ENCODE assay signal across 9 cellular contexts in genomic region chr7:93890041-93890463, GRCh38. TPM values are rescaled to one million over a fixed set of nuclear protein-coding genes. Genes with fewer than 3 reads are reported as not detected.
DNase-seq lines count a peak whose midpoint lies in the region; ATAC-seq and TF ChIP-seq lines count a peak whose summit lies in the region.
"Had no signal": no experiment of that assay in that cellular context is flagged by ENCODE, and none has a peak within 500 bp of the region (broad histone marks: within the 10 kb centered on the region; RNA-seq: fewer than 3 reads in every experiment).

No MANE protein-coding gene starts in this region.

- no peaks in the 10 kb centered on the region for H3K79me2 ChIP-seq in PC-9 (ENCODE audit: low read depth)

- H3K9me3 Mint-ChIP-seq in naive thymus-derived CD4-positive, alpha-beta T cell: peaks cover 0 to 8% (median 0%) of the 10 kb centered on the region in 11 donors

- H3F3A ChIP-seq in PC-9 (ENCODE audit: insufficient read depth, low read depth): no peaks in the 10 kb centered on the region

- H3K9me3 ChIP-seq in PC-9 (ENCODE audit: insufficient read depth, low read depth): no peaks in the 10 kb centered on the region
- H3K9me3 ChIP-seq in naive thymus-derived CD4-positive, alpha-beta T cell (ENCODE audit: control insufficient read depth in 2 of 3, low read length in 3 of 3): no peaks in the 10 kb centered on the region

- peaks cover 54 to 66% (median 59%) of the 10 kb centered on the region in 5 donors for H3K27me3 Mint-ChIP-seq in naive thymus-derived CD4-positive, alpha-beta T cell

- no peaks in the 10 kb centered on the region for H4K20me1 ChIP-seq in PC-9 (ENCODE audit: insufficient read depth)

- H3K27ac ChIP-seq in PC-9 (peak overlapping the region; percentile 68), epithelial cell of prostate (peak overlapping the region; percentile 68), substantia nigra (ENCODE audit: low read depth, low read length, poor library complexity, severe bottlenecking) (no peak overlapping the region)
- H3K27ac ChIP-seq in naive thymus-derived CD4-positive, alpha-beta T cell (ENCODE audit: low read depth, low read length): no peak overlapping the region
- H3K27ac ChIP-seq: 22Rv1 had no signal

- BruUV-seq in PC-9 (replicated peaks; lab: Mats Ljungman, UMichigan): no TSS peak

- H3K4me3 ChIP-seq in PC-9: peak overlapping the region; percentile 91
- no peak overlapping the region for H3K4me3 ChIP-seq in naive thymus-derived CD4-positive, alpha-beta T cell (ENCODE audit: low read length)

- peak; percentile 52 for DNase-seq in DMS 273 (lab: John Stamatoyannopoulos, UW; ENCODE audit: unreplicated experiment)
- no peak for DNase-seq in DMS 273 treated with DMSO at 0.1 percent for 48 hours (lab: John Stamatoyannopoulos, UW)
- peak; percentile 48 for DNase-seq in HEK293T (ENCODE audit: extremely low spot score)
- DNase-seq in PC-9: peak; percentile 56 to 63
- DNase-seq in epithelial cell of prostate (ENCODE audit: low read depth, low spot score): peak; percentile 33
- DNase-seq in naive thymus-derived CD4-positive, alpha-beta T cell: peak in 1 of 9 donors; percentile 20
- DNase-seq in SKM-1 (lab: John Stamatoyannopoulos, UW; ENCODE audit: unreplicated experiment): no peak
- no peak for DNase-seq in substantia nigra (lab: John Stamatoyannopoulos, UW)

- peak; percentile 8; the same call in 1 of the 2 replicates for TF ChIP-seq CTCF in PC-9 (conservative IDR thresholded peaks at IDR 0.05)

- H3K4me1 Mint-ChIP-seq in naive thymus-derived CD4-positive, alpha-beta T cell: peaks cover 8 to 13% (median 10%) of the 10 kb centered on the region in 7 donors

- POLR2A ChIA-PET in HEK293T (lab: Yijun Ruan, JAX): no interaction called here
- POLR2A ChIA-PET in PC-9 (lab: Charles Lee; ENCODE audit: unreplicated experiment): interaction anchor here (0.5 to 0.7 kb wide), 2 partner anchors 94 to 393 kb away, joined by 3 to 4 read pairs; no protein-coding TSS in a partner anchor
- POLR2A ChIA-PET in naive thymus-derived CD4-positive, alpha-beta T cell (lab: Charles Lee): no interaction called here

- H3K4me1 ChIP-seq in PC-9 (replicated peaks; ENCODE audit: insufficient read depth): peaks cover 17% of the 10 kb centered on the region
- H3K4me1 ChIP-seq in naive thymus-derived CD4-positive, alpha-beta T cell (ENCODE audit: control insufficient read depth in 2 of 2, insufficient read depth in 2 of 2, low read length in 2 of 2): no peaks in the 10 kb centered on the region

- H3K27ac Mint-ChIP-seq in naive thymus-derived CD4-positive, alpha-beta T cell: no peak overlapping the region

- no peaks in the 10 kb centered on the region for H3K36me3 Mint-ChIP-seq in naive thymus-derived CD4-positive, alpha-beta T cell

- H3K4me3 Mint-ChIP-seq in naive thymus-derived CD4-positive, alpha-beta T cell: peak overlapping the region in 8 of 10 donors; percentile 43 to 77 (median 66)

- no peaks in the 10 kb centered on the region for H3K27me3 ChIP-seq in PC-9 (ENCODE audit: insufficient read depth, low read depth)
- H3K27me3 ChIP-seq in naive thymus-derived CD4-positive, alpha-beta T cell (ENCODE audit: control insufficient read depth in 2 of 2, insufficient read depth in 2 of 2, low read length in 2 of 2): peaks cover 0 to 4% of the 10 kb centered on the region in 2 donors

- H3K36me3 ChIP-seq in PC-9 (ENCODE audit: low read depth): 0 out of 2 replicates have a peak, but pooled peaks cover 7% of the 10 kb centered on the region
- H3K36me3 ChIP-seq in naive thymus-derived CD4-positive, alpha-beta T cell (ENCODE audit: control insufficient read depth in 2 of 3, insufficient read depth in 3 of 3, low read length in 3 of 3): no peaks in the 10 kb centered on the region

- H3K9me2 ChIP-seq in PC-9 (ENCODE audit: insufficient read depth): no peaks in the 10 kb centered on the region

- peak overlapping the region; percentile 84 for H3K4me2 ChIP-seq in PC-9

- ATAC-seq in naive thymus-derived CD4-positive, alpha-beta T cell: no peak

- intact Hi-C loops in PC-9 (cut with micrococcal nuclease; ENCODE audit: unreplicated experiment): loop anchor here (1.0 to 10.0 kb wide), 6 partner anchors 24 to 507 kb away; partner anchors contain the start of gene BET1
- intact Hi-C loops in naive thymus-derived CD4-positive, alpha-beta T cell (cut with micrococcal nuclease): no loop called here

- CTCF ChIA-PET in HEK293T (lab: Yijun Ruan, JAX): interaction anchor here (0.6 to 1.1 kb wide), 3 partner anchors 356 to 1348 kb away, joined by 3 read pairs; no protein-coding TSS in a partner anchor
- CTCF ChIA-PET in PC-9 (lab: Charles Lee): interaction anchor here (0.6 to 1.1 kb wide), 2 partner anchors 27 to 105 kb away, joined by 3 to 8 read pairs; no protein-coding TSS in a partner anchor
- CTCF ChIA-PET in naive thymus-derived CD4-positive, alpha-beta T cell (lab: Charles Lee): no interaction called here

- peak overlapping the region; percentile 92 for H2AFZ ChIP-seq in PC-9

TF ChIP-seq in HEK293T, 16 proteins besides CTCF, POLR2A, EP300 and RAD21:
- TF ChIP-seq SP1 (IDR thresholded peaks at IDR 0.05) (no peak), ELF4 (IDR thresholded peaks at IDR 0.05) (no peak), FOXA1 (IDR thresholded peaks at IDR 0.05) (no peak), FOXK2 (IDR thresholded peaks at IDR 0.05) (no peak), L3MBTL2 (conservative IDR thresholded peaks at IDR 0.05) (peak; percentile 54), LEF1 (IDR thresholded peaks at IDR 0.05; ENCODE audit: borderline replicate concordance) (no peak)

RNA-seq across cellular contexts. Expression of gene TFPI2, which starts 0.5 kb away (rescaled TPM):
- total RNA-seq in PC-9 (2021): 67.3 and 86.1 TPM in 2 replicates
- total RNA-seq in naive thymus-derived CD4-positive, alpha-beta T cell: under 1 TPM in 2 of 5 experiments, not detected in 3; 0.71 to 0.77 TPM
- polyA plus RNA-seq in naive thymus-derived CD4-positive, alpha-beta T cell: not detected

RNA-seq across cellular contexts. Expression of gene GNGT1, which starts 16.3 kb away (rescaled TPM):
- total RNA-seq in PC-9 (2021): 1.1 TPM in 1 of 2 replicates, not detected in the other
- total RNA-seq in naive thymus-derived CD4-positive, alpha-beta T cell: not detected
- not detected for polyA plus RNA-seq in naive thymus-derived CD4-positive, alpha-beta T cell

RNA-seq across cellular contexts. Expression of gene GNG11, which starts 31.5 kb away (rescaled TPM):
- total RNA-seq in PC-9 (2021): 2.3 and 4.4 TPM in 2 replicates
- total RNA-seq in naive thymus-derived CD4-positive, alpha-beta T cell: under 1 TPM in 1 of 5 experiments, not detected in 4; 0.96 TPM
- polyA plus RNA-seq in naive thymus-derived CD4-positive, alpha-beta T cell: not detected

Comparison
In these comparisons a context has a peak if more than half of its experiments do, and no peak if none do; other contexts are left out.
1. DNase-seq: peak in DMS 273 (single experiment), HEK293T (single experiment), PC-9 (2 of 2) and epithelial cell of prostate (single experiment); none in DMS 273 treated with DMSO at 0.1 percent for 48 hours (single experiment), SKM-1 (single experiment) and substantia nigra (0 of 49).
2. H3K27ac ChIP-seq: peak in PC-9 (single experiment) and epithelial cell of prostate (single experiment); none in naive thymus-derived CD4-positive, alpha-beta T cell (single experiment) and substantia nigra (single experiment).
3. RNA of gene TFPI2, which starts 0.5 kb away (total RNA-seq): 67.3 to 86.1 TPM in PC-9; 0.71 to 0.77 TPM in naive thymus-derived CD4-positive, alpha-beta T cell; every median in the first group is over 10 times any median in the second.